In genomic region chr9:20562051-20562450, GRCh38 we compare ENCODE assay signal across 13 cellular contexts.
DNase-seq lines count a peak whose midpoint lies in the region; ATAC-seq and TF ChIP-seq lines count a peak whose summit lies in the region.
"Had no signal": no experiment of that assay in that cellular context is flagged by ENCODE, and none has a peak within 500 bp of the region (broad histone marks: within the 10 kb centered on the region; RNA-seq: fewer than 3 reads in every experiment).

No MANE protein-coding gene starts in this region.

- peak overlapping the region; percentile 27 for H3K27ac ChIP-seq in smooth muscle cell (ENCODE audit: low read depth)
- H3K27ac ChIP-seq: cardiac muscle cell, epithelial cell of prostate, lower lobe of right lung had no signal

- H3K4me3 Mint-ChIP-seq in activated T-cell treated with anti-CD3 and anti-CD28 coated beads, Interleukin-2, amount 50 U/mL, for 4 hours, result no peak overlapping the region
- H3K4me3 Mint-ChIP-seq in activated T-helper 17 cell treated with anti-CD3 and anti-CD28 coated beads, Interleukin-2, amount 50 U/mL, for 72 hours, result peak overlapping the region; percentile 68
- no peak overlapping the region for H3K4me3 Mint-ChIP-seq in endothelial cell (ENCODE audit: unreplicated experiment)
- H3K4me3 Mint-ChIP-seq: HFFc6 had no signal

- no peaks in the 10 kb centered on the region for H3K36me3 ChIP-seq in smooth muscle cell (ENCODE audit: low read depth)
- H3K36me3 ChIP-seq: cardiac muscle cell, lower lobe of right lung had no signal

- peak overlapping the region; percentile 41 for H3K4me2 ChIP-seq in smooth muscle cell

- peaks cover 18% of the 10 kb centered on the region for H3K4me1 ChIP-seq in smooth muscle cell (ENCODE audit: low read depth)

- no peak overlapping the region for H3K9ac ChIP-seq in smooth muscle cell (ENCODE audit: low read depth)

- no peaks in the 10 kb centered on the region for H3K27me3 ChIP-seq in smooth muscle cell (ENCODE audit: low read depth)
- H3K27me3 ChIP-seq: cardiac muscle cell had no signal

- peaks cover 87% of the 10 kb centered on the region for H3K4me1 Mint-ChIP-seq in activated T-cell treated with anti-CD3 and anti-CD28 coated beads, Interleukin-2, amount 50 U/mL, for 4 hours (ENCODE audit: low read depth)
- peaks cover 59% of the 10 kb centered on the region for H3K4me1 Mint-ChIP-seq in activated T-helper 17 cell treated with anti-CD3 and anti-CD28 coated beads, Interleukin-2, amount 50 U/mL, for 72 hours
- H3K4me1 Mint-ChIP-seq in endothelial cell (ENCODE audit: unreplicated experiment), result peaks cover 6% of the 10 kb centered on the region

- H3K27me3 Mint-ChIP-seq in activated T-cell treated with anti-CD3 and anti-CD28 coated beads, Interleukin-2, amount 50 U/mL, for 4 hours (ENCODE audit: low read depth), result no peaks in the 10 kb centered on the region
- H3K27me3 Mint-ChIP-seq in activated T-helper 17 cell treated with anti-CD3 and anti-CD28 coated beads, Interleukin-2, amount 50 U/mL, for 72 hours, result no peaks in the 10 kb centered on the region
- no peaks in the 10 kb centered on the region for H3K27me3 Mint-ChIP-seq in endothelial cell (ENCODE audit: unreplicated experiment)

- peaks cover 78% of the 10 kb centered on the region for H4K20me1 ChIP-seq in smooth muscle cell (ENCODE audit: low read depth)

- no peak overlapping the region for H3K4me3 ChIP-seq in smooth muscle cell
- H3K4me3 ChIP-seq: cardiac muscle cell, lower lobe of right lung had no signal

- no peak for DNase-seq in activated T-cell treated with anti-CD3 and anti-CD28 coated beads, Interleukin-2, amount 50 U/mL, for 4 hours
- DNase-seq in activated T-cell treated with anti-CD3 and anti-CD28 coated beads, Interleukin-2, amount 50 U/mL, for 1 hour, result no peak
- no peak for DNase-seq in smooth muscle cell (lab: John Stamatoyannopoulos, UW; ENCODE audit: unreplicated experiment)
- DNase-seq in NCI-H524 (lab: John Stamatoyannopoulos, UW), result no peak
- no peak for DNase-seq in endothelial cell (ENCODE audit: low spot score)
- DNase-seq: HFFc6, lower lobe of right lung, NCI-H2171 treated with DMSO at 0.1 percent for 48 hours had no signal

- WGBS in smooth muscle cell (ENCODE audit: low lambda C conversion rate), result 89% methylated on average over 2 of the region's 2 CpGs

- peaks cover 11% of the 10 kb centered on the region for H3F3A ChIP-seq in smooth muscle cell (ENCODE audit: low read depth)

- H3K79me2 ChIP-seq in smooth muscle cell (ENCODE audit: low read depth), result peaks cover 85% of the 10 kb centered on the region

- no peaks in the 10 kb centered on the region for H3K9me3 Mint-ChIP-seq in activated T-cell treated with anti-CD3 and anti-CD28 coated beads, Interleukin-2, amount 50 U/mL, for 4 hours
- H3K9me3 Mint-ChIP-seq in activated T-helper 17 cell treated with anti-CD3 and anti-CD28 coated beads, Interleukin-2, amount 50 U/mL, for 72 hours, result no peaks in the 10 kb centered on the region
- no peaks in the 10 kb centered on the region for H3K9me3 Mint-ChIP-seq in endothelial cell (ENCODE audit: unreplicated experiment)
- H3K9me3 Mint-ChIP-seq: HFFc6 had no signal

- H3K27ac Mint-ChIP-seq in activated T-helper 17 cell treated with anti-CD3 and anti-CD28 coated beads, Interleukin-2, amount 50 U/mL, for 72 hours, result peak overlapping the region; percentile 88
- H3K27ac Mint-ChIP-seq in endothelial cell (ENCODE audit: unreplicated experiment), result no peak overlapping the region
- H3K27ac Mint-ChIP-seq: HFFc6 had no signal

- H3K36me3 Mint-ChIP-seq in activated T-cell treated with anti-CD3 and anti-CD28 coated beads, Interleukin-2, amount 50 U/mL, for 4 hours (ENCODE audit: insufficient read depth), result no peaks in the 10 kb centered on the region
- no peaks in the 10 kb centered on the region for H3K36me3 Mint-ChIP-seq in activated T-helper 17 cell treated with anti-CD3 and anti-CD28 coated beads, Interleukin-2, amount 50 U/mL, for 72 hours (ENCODE audit: low read depth)
- no peaks in the 10 kb centered on the region for H3K36me3 Mint-ChIP-seq in endothelial cell (ENCODE audit: low read depth, unreplicated experiment)

- no peaks in the 10 kb centered on the region for H3K9me3 ChIP-seq in smooth muscle cell (replicated peaks; ENCODE audit: low read depth)
- H3K9me3 ChIP-seq: lower lobe of right lung had no signal

- no peak for TF ChIP-seq CTCF in smooth muscle cell (IDR thresholded peaks at IDR 0.05; ENCODE audit: borderline replicate concordance, insufficient read depth, poor library complexity, severe bottlenecking)
- TF ChIP-seq CTCF in endothelial cell (IDR thresholded peaks at IDR 0.05; ENCODE audit: unreplicated experiment), result no peak

- peak; percentile 73 to 74 for ATAC-seq in activated T-cell treated with anti-CD3 and anti-CD28 coated beads, Interleukin-2, amount 50 U/mL, for 4 hours
- ATAC-seq in HG02938 (IDR thresholded peaks at IDR 0.05; ENCODE audit: unreplicated experiment), result peak; percentile 56
- ATAC-seq in activated T-helper 17 cell treated with anti-CD3 and anti-CD28 coated beads, Interleukin-2, amount 50 U/mL, for 72 hours (replicated peaks), result peak; percentile 76
- ATAC-seq in GM21381 (IDR thresholded peaks at IDR 0.05; ENCODE audit: unreplicated experiment), result no peak
- ATAC-seq: lower lobe of right lung had no signal

- H2AFZ ChIP-seq in smooth muscle cell (ENCODE audit: low read depth), result no peak overlapping the region
